2 cellular contexts compared by ENCODE assay signal in the genomic region with DNA sequence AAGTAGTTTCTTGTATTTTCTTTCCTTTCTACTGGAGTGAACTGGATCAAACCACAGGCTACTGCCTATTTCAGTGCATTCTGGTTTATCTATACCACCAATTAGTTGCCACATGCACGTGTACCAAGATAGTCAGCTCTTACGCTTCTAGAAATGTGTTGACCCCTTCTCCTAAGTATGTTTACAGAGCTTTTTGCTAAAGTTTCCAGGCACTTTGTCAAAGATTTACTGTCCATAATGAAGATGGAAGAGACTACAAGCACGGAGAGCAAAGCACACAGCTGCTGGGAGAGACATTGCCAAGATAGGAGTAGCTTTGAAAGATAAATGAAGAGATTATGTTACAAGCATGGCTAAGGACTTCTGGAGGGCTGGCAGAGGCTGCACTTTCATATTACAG.
TF ChIP-seq lines count a peak whose summit lies in the region.

No MANE protein-coding gene starts in this region.

TF ChIP-seq in HEK293, 187 proteins besides CTCF, POLR2A, EP300 and RAD21 (continued from another document):
- TF ChIP-seq, protein P1, sequence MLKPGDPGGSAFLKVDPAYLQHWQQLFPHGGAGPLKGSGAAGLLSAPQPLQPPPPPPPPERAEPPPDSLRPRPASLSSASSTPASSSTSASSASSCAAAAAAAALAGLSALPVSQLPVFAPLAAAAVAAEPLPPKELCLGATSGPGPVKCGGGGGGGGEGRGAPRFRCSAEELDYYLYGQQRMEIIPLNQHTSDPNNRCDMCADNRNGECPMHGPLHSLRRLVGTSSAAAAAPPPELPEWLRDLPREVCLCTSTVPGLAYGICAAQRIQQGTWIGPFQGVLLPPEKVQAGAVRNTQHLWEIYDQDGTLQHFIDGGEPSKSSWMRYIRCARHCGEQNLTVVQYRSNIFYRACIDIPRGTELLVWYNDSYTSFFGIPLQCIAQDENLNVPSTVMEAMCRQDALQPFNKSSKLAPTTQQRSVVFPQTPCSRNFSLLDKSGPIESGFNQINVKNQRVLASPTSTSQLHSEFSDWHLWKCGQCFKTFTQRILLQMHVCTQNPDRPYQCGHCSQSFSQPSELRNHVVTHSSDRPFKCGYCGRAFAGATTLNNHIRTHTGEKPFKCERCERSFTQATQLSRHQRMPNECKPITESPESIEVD (tag by site-specific recombination; IDR thresholded peaks at IDR 0.05), result 0 out of 2 replicates have a peak, but pooled peaks have one; percentile 54
- TF ChIP-seq ZNF354C (tag by site-specific recombination; IDR thresholded peaks at IDR 0.05; ENCODE audit: borderline replicate concordance, low read depth) (no peak), ZNF394 (tag by site-specific recombination; IDR thresholded peaks at IDR 0.05; ENCODE audit: borderline replicate concordance) (peak; percentile 86)
- TF ChIP-seq, protein P2, sequence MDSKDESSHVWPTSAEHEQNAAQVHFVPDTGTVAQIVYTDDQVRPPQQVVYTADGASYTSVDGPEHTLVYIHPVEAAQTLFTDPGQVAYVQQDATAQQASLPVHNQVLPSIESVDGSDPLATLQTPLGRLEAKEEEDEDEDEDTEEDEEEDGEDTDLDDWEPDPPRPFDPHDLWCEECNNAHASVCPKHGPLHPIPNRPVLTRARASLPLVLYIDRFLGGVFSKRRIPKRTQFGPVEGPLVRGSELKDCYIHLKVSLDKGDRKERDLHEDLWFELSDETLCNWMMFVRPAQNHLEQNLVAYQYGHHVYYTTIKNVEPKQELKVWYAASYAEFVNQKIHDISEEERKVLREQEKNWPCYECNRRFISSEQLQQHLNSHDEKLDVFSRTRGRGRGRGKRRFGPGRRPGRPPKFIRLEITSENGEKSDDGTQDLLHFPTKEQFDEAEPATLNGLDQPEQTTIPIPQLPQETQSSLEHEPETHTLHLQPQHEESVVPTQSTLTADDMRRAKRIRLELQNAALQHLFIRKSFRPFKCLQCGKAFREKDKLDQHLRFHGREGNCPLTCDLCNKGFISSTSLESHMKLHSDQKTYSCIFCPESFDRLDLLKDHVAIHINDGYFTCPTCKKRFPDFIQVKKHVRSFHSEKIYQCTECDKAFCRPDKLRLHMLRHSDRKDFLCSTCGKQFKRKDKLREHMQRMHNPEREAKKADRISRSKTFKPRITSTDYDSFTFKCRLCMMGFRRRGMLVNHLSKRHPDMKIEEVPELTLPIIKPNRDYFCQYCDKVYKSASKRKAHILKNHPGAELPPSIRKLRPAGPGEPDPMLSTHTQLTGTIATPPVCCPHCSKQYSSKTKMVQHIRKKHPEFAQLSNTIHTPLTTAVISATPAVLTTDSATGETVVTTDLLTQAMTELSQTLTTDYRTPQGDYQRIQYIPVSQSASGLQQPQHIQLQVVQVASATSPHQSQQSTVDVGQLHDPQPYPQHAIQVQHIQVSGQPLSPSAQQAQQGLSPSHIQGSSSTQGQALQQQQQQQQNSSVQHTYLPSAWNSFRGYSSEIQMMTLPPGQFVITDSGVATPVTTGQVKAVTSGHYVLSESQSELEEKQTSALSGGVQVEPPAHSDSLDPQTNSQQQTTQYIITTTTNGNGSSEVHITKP (tag by site-specific recombination; IDR thresholded peaks at IDR 0.05), result peak; percentile 89
- TF ChIP-seq, protein P3, sequence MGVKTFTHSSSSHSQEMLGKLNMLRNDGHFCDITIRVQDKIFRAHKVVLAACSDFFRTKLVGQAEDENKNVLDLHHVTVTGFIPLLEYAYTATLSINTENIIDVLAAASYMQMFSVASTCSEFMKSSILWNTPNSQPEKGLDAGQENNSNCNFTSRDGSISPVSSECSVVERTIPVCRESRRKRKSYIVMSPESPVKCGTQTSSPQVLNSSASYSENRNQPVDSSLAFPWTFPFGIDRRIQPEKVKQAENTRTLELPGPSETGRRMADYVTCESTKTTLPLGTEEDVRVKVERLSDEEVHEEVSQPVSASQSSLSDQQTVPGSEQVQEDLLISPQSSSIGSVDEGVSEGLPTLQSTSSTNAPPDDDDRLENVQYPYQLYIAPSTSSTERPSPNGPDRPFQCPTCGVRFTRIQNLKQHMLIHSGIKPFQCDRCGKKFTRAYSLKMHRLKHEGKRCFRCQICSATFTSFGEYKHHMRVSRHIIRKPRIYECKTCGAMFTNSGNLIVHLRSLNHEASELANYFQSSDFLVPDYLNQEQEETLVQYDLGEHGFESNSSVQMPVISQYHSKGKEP (tag by site-specific recombination; IDR thresholded peaks at IDR 0.05), result 0 out of 2 replicates have a peak, but pooled peaks have one; percentile 19

TF ChIP-seq in HepG2, 621 proteins besides CTCF, POLR2A, EP300 and RAD21 (continued from another document):
- TF ChIP-seq, protein P4, sequence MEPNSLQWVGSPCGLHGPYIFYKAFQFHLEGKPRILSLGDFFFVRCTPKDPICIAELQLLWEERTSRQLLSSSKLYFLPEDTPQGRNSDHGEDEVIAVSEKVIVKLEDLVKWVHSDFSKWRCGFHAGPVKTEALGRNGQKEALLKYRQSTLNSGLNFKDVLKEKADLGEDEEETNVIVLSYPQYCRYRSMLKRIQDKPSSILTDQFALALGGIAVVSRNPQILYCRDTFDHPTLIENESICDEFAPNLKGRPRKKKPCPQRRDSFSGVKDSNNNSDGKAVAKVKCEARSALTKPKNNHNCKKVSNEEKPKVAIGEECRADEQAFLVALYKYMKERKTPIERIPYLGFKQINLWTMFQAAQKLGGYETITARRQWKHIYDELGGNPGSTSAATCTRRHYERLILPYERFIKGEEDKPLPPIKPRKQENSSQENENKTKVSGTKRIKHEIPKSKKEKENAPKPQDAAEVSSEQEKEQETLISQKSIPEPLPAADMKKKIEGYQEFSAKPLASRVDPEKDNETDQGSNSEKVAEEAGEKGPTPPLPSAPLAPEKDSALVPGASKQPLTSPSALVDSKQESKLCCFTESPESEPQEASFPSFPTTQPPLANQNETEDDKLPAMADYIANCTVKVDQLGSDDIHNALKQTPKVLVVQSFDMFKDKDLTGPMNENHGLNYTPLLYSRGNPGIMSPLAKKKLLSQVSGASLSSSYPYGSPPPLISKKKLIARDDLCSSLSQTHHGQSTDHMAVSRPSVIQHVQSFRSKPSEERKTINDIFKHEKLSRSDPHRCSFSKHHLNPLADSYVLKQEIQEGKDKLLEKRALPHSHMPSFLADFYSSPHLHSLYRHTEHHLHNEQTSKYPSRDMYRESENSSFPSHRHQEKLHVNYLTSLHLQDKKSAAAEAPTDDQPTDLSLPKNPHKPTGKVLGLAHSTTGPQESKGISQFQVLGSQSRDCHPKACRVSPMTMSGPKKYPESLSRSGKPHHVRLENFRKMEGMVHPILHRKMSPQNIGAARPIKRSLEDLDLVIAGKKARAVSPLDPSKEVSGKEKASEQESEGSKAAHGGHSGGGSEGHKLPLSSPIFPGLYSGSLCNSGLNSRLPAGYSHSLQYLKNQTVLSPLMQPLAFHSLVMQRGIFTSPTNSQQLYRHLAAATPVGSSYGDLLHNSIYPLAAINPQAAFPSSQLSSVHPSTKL (CRISPR knock-in tag; IDR thresholded peaks at IDR 0.05), result no peak
- TF ChIP-seq CCDC6 (CRISPR knock-in tag; IDR thresholded peaks at IDR 0.05) (no peak), HNRNPLL (IDR thresholded peaks at IDR 0.05; ENCODE audit: low read depth, low read length, poor library complexity, severe bottlenecking) (no peak), ZIK1 (CRISPR knock-in tag; IDR thresholded peaks at IDR 0.05; ENCODE audit: borderline replicate concordance, low read depth) (no peak), JDP2 (CRISPR knock-in tag; IDR thresholded peaks at IDR 0.05; ENCODE audit: borderline replicate concordance) (no peak), HMG20A (CRISPR knock-in tag; IDR thresholded peaks at IDR 0.05; ENCODE audit: borderline replicate concordance) (no peak), ZNF501 (CRISPR knock-in tag; IDR thresholded peaks at IDR 0.05) (no peak), HHEX (CRISPR knock-in tag; IDR thresholded peaks at IDR 0.05) (no peak), ZNF737 (CRISPR knock-in tag; IDR thresholded peaks at IDR 0.05; ENCODE audit: borderline replicate concordance) (no peak)
- TF ChIP-seq, protein P5, sequence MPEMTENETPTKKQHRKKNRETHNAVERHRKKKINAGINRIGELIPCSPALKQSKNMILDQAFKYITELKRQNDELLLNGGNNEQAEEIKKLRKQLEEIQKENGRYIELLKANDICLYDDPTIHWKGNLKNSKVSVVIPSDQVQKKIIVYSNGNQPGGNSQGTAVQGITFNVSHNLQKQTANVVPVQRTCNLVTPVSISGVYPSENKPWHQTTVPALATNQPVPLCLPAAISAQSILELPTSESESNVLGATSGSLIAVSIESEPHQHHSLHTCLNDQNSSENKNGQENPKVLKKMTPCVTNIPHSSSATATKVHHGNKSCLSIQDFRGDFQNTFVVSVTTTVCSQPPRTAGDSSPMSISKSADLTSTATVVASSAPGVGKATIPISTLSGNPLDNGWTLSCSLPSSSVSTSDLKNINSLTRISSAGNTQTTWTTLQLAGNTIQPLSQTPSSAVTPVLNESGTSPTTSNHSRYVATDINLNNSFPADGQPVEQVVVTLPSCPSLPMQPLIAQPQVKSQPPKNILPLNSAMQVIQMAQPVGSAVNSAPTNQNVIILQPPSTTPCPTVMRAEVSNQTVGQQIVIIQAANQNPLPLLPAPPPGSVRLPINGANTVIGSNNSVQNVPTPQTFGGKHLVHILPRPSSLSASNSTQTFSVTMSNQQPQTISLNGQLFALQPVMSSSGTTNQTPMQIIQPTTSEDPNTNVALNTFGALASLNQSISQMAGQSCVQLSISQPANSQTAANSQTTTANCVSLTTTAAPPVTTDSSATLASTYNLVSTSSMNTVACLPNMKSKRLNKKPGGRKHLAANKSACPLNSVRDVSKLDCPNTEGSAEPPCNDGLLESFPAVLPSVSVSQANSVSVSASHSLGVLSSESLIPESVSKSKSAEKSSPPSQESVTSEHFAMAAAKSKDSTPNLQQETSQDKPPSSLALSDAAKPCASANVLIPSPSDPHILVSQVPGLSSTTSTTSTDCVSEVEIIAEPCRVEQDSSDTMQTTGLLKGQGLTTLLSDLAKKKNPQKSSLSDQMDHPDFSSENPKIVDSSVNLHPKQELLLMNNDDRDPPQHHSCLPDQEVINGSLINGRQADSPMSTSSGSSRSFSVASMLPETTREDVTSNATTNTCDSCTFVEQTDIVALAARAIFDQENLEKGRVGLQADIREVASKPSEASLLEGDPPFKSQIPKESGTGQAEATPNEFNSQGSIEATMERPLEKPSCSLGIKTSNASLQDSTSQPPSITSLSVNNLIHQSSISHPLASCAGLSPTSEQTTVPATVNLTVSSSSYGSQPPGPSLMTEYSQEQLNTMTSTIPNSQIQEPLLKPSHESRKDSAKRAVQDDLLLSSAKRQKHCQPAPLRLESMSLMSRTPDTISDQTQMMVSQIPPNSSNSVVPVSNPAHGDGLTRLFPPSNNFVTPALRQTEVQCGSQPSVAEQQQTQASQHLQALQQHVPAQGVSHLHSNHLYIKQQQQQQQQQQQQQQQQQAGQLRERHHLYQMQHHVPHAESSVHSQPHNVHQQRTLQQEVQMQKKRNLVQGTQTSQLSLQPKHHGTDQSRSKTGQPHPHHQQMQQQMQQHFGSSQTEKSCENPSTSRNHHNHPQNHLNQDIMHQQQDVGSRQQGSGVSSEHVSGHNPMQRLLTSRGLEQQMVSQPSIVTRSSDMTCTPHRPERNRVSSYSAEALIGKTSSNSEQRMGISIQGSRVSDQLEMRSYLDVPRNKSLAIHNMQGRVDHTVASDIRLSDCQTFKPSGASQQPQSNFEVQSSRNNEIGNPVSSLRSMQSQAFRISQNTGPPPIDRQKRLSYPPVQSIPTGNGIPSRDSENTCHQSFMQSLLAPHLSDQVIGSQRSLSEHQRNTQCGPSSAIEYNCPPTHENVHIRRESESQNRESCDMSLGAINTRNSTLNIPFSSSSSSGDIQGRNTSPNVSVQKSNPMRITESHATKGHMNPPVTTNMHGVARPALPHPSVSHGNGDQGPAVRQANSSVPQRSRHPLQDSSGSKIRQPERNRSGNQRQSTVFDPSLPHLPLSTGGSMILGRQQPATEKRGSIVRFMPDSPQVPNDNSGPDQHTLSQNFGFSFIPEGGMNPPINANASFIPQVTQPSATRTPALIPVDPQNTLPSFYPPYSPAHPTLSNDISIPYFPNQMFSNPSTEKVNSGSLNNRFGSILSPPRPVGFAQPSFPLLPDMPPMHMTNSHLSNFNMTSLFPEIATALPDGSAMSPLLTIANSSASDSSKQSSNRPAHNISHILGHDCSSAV (CRISPR knock-in tag; IDR thresholded peaks at IDR 0.05; ENCODE audit: borderline replicate concordance), result no peak
- TF ChIP-seq, protein P6, sequence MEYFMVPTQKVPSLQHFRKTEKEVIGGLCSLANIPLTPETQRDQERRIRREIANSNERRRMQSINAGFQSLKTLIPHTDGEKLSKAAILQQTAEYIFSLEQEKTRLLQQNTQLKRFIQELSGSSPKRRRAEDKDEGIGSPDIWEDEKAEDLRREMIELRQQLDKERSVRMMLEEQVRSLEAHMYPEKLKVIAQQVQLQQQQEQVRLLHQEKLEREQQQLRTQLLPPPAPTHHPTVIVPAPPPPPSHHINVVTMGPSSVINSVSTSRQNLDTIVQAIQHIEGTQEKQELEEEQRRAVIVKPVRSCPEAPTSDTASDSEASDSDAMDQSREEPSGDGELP (IDR thresholded peaks at IDR 0.05; ENCODE audit: borderline replicate concordance, low read depth), result no peak
- TF ChIP-seq, protein P7, sequence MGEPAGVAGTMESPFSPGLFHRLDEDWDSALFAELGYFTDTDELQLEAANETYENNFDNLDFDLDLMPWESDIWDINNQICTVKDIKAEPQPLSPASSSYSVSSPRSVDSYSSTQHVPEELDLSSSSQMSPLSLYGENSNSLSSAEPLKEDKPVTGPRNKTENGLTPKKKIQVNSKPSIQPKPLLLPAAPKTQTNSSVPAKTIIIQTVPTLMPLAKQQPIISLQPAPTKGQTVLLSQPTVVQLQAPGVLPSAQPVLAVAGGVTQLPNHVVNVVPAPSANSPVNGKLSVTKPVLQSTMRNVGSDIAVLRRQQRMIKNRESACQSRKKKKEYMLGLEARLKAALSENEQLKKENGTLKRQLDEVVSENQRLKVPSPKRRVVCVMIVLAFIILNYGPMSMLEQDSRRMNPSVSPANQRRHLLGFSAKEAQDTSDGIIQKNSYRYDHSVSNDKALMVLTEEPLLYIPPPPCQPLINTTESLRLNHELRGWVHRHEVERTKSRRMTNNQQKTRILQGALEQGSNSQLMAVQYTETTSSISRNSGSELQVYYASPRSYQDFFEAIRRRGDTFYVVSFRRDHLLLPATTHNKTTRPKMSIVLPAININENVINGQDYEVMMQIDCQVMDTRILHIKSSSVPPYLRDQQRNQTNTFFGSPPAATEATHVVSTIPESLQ (CRISPR knock-in tag; conservative IDR thresholded peaks at IDR 0.05), result no peak
- TF ChIP-seq, protein P8, sequence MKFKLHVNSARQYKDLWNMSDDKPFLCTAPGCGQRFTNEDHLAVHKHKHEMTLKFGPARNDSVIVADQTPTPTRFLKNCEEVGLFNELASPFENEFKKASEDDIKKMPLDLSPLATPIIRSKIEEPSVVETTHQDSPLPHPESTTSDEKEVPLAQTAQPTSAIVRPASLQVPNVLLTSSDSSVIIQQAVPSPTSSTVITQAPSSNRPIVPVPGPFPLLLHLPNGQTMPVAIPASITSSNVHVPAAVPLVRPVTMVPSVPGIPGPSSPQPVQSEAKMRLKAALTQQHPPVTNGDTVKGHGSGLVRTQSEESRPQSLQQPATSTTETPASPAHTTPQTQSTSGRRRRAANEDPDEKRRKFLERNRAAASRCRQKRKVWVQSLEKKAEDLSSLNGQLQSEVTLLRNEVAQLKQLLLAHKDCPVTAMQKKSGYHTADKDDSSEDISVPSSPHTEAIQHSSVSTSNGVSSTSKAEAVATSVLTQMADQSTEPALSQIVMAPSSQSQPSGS (CRISPR knock-in tag; IDR thresholded peaks at IDR 0.05), result no peak
